ENCODE assay signal across 8 cellular contexts in the genomic region with DNA sequence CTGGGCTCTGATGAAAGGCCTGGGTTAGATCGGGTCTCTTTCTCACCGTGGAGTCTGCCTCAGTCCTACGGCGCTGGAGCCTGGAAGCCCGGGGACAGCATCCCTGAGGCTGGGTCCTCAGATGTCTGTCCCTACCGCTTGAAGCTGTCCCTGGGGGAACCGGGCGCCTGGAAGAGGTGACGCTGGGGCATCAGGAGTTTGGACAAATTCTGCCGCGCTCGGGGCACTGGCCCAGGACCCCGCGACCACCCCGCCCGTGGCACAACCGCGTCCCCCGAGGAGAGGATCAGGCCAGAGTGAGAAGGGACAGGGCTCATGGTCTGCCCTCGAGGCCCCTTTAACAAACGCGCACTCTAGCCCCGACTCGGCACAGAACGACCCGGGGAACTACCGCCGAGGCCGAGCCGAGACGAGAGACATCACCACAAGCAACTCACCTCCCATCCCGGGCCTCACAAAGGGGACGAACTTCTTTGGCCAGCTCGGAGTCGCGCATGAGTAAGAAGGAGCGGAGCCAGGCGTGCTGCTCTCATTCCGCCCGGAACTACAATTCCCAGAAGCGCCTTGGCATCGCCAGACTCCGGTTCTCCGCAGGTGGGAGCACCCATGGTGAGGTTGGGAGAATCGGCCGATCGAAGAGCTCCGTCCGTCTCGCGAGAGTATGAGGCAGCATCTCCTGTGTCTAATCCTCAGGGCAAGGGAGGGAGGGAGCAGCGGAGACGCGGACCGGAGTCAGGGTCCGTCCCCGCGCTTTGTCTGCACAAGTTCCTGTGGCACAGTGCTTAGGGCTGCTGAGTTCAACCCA. TPM values are rescaled to one million over a fixed set of nuclear protein-coding genes. Genes with fewer than 3 reads are reported as not detected.
DNase-seq lines count a peak whose midpoint lies in the region; ATAC-seq and TF ChIP-seq lines count a peak whose summit lies in the region.
"Not testable (repeated sequence)": the region's sequence is repeated elsewhere in the genome, so short reads cannot be mapped to it uniquely, and the experiment has no call there.

A gene (minus strand): TSS at position 548 of the 805 bp plus-strand sequence. CDS start 663 bp downstream, outside the sequence.

- H3K9me3 ChIP-seq in skeletal muscle satellite cell (replicated peaks; ENCODE audit: low read length) = not testable (repeated sequence)

- not testable (repeated sequence) for H3K4me1 ChIP-seq in skeletal muscle satellite cell (ENCODE audit: control insufficient read depth, insufficient read depth, low read length)

- peak within 1 kb of the TSS; percentile 75 for H3K27ac Mint-ChIP-seq in activated B cell treated with CpG ODN at 0.5 μM for 24 hours

- H3K9ac ChIP-seq in skeletal muscle satellite cell (ENCODE audit: low read depth, low read length) = peak within 1 kb of the TSS; percentile 83

- not testable (repeated sequence) for TF ChIP-seq CTCF in activated B cell treated with CpG ODN at 0.5 μM for 24 hours (IDR thresholded peaks at IDR 0.05)

- not testable (repeated sequence) for H3K36me3 ChIP-seq in skeletal muscle satellite cell (ENCODE audit: insufficient read depth, low read length)

- not testable (repeated sequence) for H3K27me3 ChIP-seq in skeletal muscle satellite cell (ENCODE audit: control insufficient read depth, insufficient read depth, low read length)

- not testable (repeated sequence) for H3K27me3 Mint-ChIP-seq in activated B cell treated with CpG ODN at 0.5 μM for 24 hours

- in situ Hi-C loops in ACHN (cut with HindIII; ENCODE audit: low pct_ligation_motif_present, low pct_unique_long_range_greater_than_20kb, low sequenced_read_pairs) = not testable (repeated sequence)

- POLR2A ChIA-PET in activated B cell treated with CpG ODN at 0.5 μM for 24 hours (lab: Charles Lee) = not testable (repeated sequence)

- H3K4me3 Mint-ChIP-seq in activated B cell treated with CpG ODN at 0.5 μM for 24 hours = peak within 1 kb of the TSS; percentile 89

- DNase-seq in ACHN (peak; percentile 55), NCI-H2227 (lab: John Stamatoyannopoulos, UW; ENCODE audit: unreplicated experiment) (peak; percentile 95), activated B cell treated with CpG ODN at 0.5 μM for 24 hours (peak; percentile 58), iPS-NIHi11 (ENCODE audit: low spot score) (peak; percentile 64)
- peak; percentile 34 for DNase-seq in central memory CD4-positive, alpha-beta T cell

- CTCF ChIA-PET in activated B cell treated with CpG ODN at 0.5 μM for 24 hours (lab: Charles Lee) = not testable (repeated sequence)

- H3K4me3 ChIP-seq in skeletal muscle satellite cell (ENCODE audit: low read length) = peak within 1 kb of the TSS; percentile 78

- ATAC-seq in GM18909 (IDR thresholded peaks at IDR 0.05; ENCODE audit: poor library complexity, unreplicated experiment) (peak; percentile 95), HG03108 (IDR thresholded peaks at IDR 0.05; ENCODE audit: unreplicated experiment) (peak; percentile 84), activated B cell treated with CpG ODN at 0.5 μM for 24 hours (ENCODE audit: low read depth) (peak; percentile 88)

- not testable (repeated sequence) for H3K4me1 Mint-ChIP-seq in activated B cell treated with CpG ODN at 0.5 μM for 24 hours

- peaks cover 10% of the 10 kb centered on the region for H3K36me3 Mint-ChIP-seq in activated B cell treated with CpG ODN at 0.5 μM for 24 hours (ENCODE audit: low read depth)

- intact Hi-C loops in activated B cell treated with CpG ODN at 0.5 μM for 24 hours (cut with micrococcal nuclease) = not testable (repeated sequence)

- H3K9me3 Mint-ChIP-seq in activated B cell treated with CpG ODN at 0.5 μM for 24 hours = not testable (repeated sequence)

- H3K4me2 ChIP-seq in skeletal muscle satellite cell (ENCODE audit: low read length) = peak within 1 kb of the TSS; percentile 79

RNA-seq across cellular contexts. Expression of the gene that starts here (rescaled TPM):
- 5.8 and 7.6 TPM in 2 replicates for total RNA-seq in activated B cell treated with CpG ODN at 0.5 μM for 24 hours
- 5.5 and 6.3 TPM in 2 replicates for total RNA-seq in skeletal muscle satellite cell (2012; rRNA removed)

Comparison
In these comparisons a context has a peak if more than half of its experiments do, and no peak if none do; other contexts are left out.
1. Peak in every context shown above with its lines: DNase-seq, ATAC-seq and H3K4me3 ChIP-seq.
2. DNase-seq: peak in every context shown above with its lines; median percentile 95 in NCI-H2227; 64 in iPS-NIHi11; 58 in activated B cell treated with CpG ODN at 0.5 μM for 24 hours; 55 in ACHN; 34 in central memory CD4-positive, alpha-beta T cell.